Comparison of ENCODE assay signal across 1 cellular context in the genomic region with DNA sequence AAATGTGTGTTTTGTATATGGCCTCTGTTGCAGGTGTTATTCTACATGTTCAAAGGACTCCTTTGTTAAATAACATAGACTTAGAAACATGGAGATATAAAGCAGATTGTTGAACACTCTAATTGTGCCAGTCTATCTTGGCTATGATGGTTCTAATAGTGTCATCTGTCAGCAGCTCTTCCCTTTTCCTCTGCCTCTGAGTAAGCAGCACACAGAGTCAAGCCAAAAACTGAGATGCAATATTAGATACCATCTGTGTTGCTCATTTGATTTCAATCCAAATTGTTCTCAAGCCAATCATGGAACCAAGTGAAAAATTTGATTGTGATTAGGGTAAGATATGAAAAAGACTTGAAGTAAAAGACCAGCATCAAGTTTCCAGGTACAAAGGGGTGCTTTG.
TF ChIP-seq lines count a peak whose summit lies in the region.

No MANE protein-coding gene starts in this region.

TF ChIP-seq in SK-N-SH, 30 proteins besides CTCF, POLR2A, EP300 and RAD21 (continued from another document):
- TF ChIP-seq PBX3 (IDR thresholded peaks at IDR 0.05) (peak; percentile 93), POLR2AphosphoS5 (IDR thresholded peaks at IDR 0.05; ENCODE audit: low read depth, low read length) (peak; percentile 53; the same call in 1 of the 2 replicates), TCF12 (IDR thresholded peaks at IDR 0.05) (peak; percentile 92)
- TF ChIP-seq, protein P1, sequence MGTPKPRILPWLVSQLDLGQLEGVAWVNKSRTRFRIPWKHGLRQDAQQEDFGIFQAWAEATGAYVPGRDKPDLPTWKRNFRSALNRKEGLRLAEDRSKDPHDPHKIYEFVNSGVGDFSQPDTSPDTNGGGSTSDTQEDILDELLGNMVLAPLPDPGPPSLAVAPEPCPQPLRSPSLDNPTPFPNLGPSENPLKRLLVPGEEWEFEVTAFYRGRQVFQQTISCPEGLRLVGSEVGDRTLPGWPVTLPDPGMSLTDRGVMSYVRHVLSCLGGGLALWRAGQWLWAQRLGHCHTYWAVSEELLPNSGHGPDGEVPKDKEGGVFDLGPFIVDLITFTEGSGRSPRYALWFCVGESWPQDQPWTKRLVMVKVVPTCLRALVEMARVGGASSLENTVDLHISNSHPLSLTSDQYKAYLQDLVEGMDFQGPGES (IDR thresholded peaks at IDR 0.05; ENCODE audit: low read depth, low read length) = no peak
